Comparison of ENCODE assay signal across 12 cellular contexts in the genomic region with DNA sequence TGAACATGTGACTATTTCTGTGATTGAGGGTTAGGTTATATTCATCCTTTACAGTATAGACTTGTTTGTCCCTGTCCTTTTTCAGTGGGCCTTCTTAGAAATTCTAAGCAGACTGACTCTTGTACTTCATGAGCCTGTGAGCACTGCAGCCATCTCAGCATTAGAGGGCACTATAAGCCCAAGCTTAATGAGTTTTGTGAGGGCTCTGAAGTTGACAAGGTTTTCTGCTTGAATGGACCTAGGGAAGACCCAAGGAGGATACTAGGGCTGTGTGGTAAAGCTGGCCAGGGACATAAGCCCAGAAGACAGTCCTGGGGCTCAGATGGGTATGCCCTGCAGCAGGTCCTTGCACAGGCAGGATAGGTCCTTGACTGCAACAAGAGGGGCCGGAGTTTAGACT.
A peak's percentile ranks its signal among the peaks of the same experiment; 100 is the strongest.
DNase-seq lines count a peak whose midpoint lies in the region; ATAC-seq, FAIRE-seq and TF ChIP-seq lines count a peak whose summit lies in the region.
"Had no signal": no experiment of that assay in that cellular context is flagged by ENCODE, and none has a peak within 500 bp of the region (broad histone marks: within the 10 kb centered on the region; RNA-seq: fewer than 3 reads in every experiment).

No MANE protein-coding gene starts in this region.

- intact Hi-C loops in pancreas (cut with DNase I) (no loop called here), left lung (cut with DNase I) (no loop called here)

- TF ChIP-seq CTCF in GM06990 (IDR thresholded peaks at IDR 0.05; ENCODE audit: insufficient read depth, low read length, poor library complexity, severe bottlenecking) = peak; percentile 45
- TF ChIP-seq CTCF in keratinocyte (optimal IDR thresholded peaks at IDR 0.05 in 1 of 3, IDR thresholded peaks at IDR 0.05 in 1 of 3, conservative IDR thresholded peaks at IDR 0.05 in 1 of 3; ENCODE audit: extremely low read depth in 1 of 3, insufficient read depth in 2 of 3, low read length in 3 of 3) = peak; percentile 16 to 45 (median 34)
- TF ChIP-seq CTCF in pancreas (IDR thresholded peaks at IDR 0.05) = no peak
- no peak for TF ChIP-seq CTCF in left lung (IDR thresholded peaks at IDR 0.05)

- H3K9ac ChIP-seq in keratinocyte (ENCODE audit: control insufficient read depth, extremely low read depth, insufficient read depth, low read length) = no peak overlapping the region

- DNase-seq in GM06990 (ENCODE audit: extremely low read depth, insufficient read length) (no peak), RKO (ENCODE audit: low spot score) (peak; percentile 50), keratinocyte (ENCODE audit: low read depth, low spot score) (no peak), pancreas (no peak), left lung (no peak), HEK293T (ENCODE audit: extremely low spot score) (no peak)
- DNase-seq in stimulated activated naive CD8-positive, alpha-beta T cell treated with anti-CD3 and anti-CD28 coated beads, Interleukin-15, amount 100 ng/mL, for 72 hours = no peak
- DNase-seq: activated CD8-positive, alpha-beta T cell treated with anti-CD3 and anti-CD28 coated beads for 36 hours; activated naive CD8-positive, alpha-beta T cell treated with anti-CD3 and anti-CD28 coated beads, Interleukin-2, amount 10 ng/mL, durations not matched to agents 7 days and 5 days; dorsolateral prefrontal cortex had no signal

- CTCF ChIA-PET in HEK293T (lab: Yijun Ruan, JAX) = no interaction called here

- H3K4me3 ChIP-seq in GM06990 (replicated peaks; ENCODE audit: low read depth, low read length) (no peak overlapping the region), keratinocyte (ENCODE audit: control insufficient read depth in 2 of 3, extremely low read depth in 1 of 3, insufficient read depth in 2 of 3, low read depth in 1 of 3, low read length in 3 of 3) (no peak overlapping the region), pancreas (no peak overlapping the region), left lung (no peak overlapping the region)
- H3K4me3 ChIP-seq: dorsolateral prefrontal cortex, skin epidermis had no signal

- H3K9me3 ChIP-seq in keratinocyte (ENCODE audit: control insufficient read depth, low read depth, low read length) (no peaks in the 10 kb centered on the region), pancreas (no peaks in the 10 kb centered on the region), left lung (peaks cover 0 to 17% of the 10 kb centered on the region in 2 donors)

- H3K79me2 ChIP-seq in keratinocyte (ENCODE audit: control insufficient read depth, insufficient read depth, low read length) = no peaks in the 10 kb centered on the region

- H3K4me1 Mint-ChIP-seq in stimulated activated naive CD8-positive, alpha-beta T cell treated with anti-CD3 and anti-CD28 coated beads, Interleukin-15, amount 100 ng/mL, for 72 hours = no peaks in the 10 kb centered on the region

- H3K27me3 ChIP-seq in GM06990 (replicated peaks; ENCODE audit: control insufficient read depth, insufficient read depth, low read length) (no peaks in the 10 kb centered on the region), keratinocyte (ENCODE audit: control insufficient read depth, extremely low read depth, insufficient read depth, low read length) (no peaks in the 10 kb centered on the region), pancreas (no peaks in the 10 kb centered on the region), left lung (no peaks in the 10 kb centered on the region)
- H3K27me3 ChIP-seq: dorsolateral prefrontal cortex had no signal

- WGBS in pancreas, 2 donors = 74 to 83% methylated on average over 1 of the region's 1 CpG

- H3K9me1 ChIP-seq in keratinocyte (ENCODE audit: control insufficient read depth, extremely low read depth, insufficient read depth, low read length) = no peaks in the 10 kb centered on the region

- FAIRE-seq in keratinocyte (lab: Jason Lieb, UNC) (no peak), pancreas (lab: Jason Lieb, UNC) (no peak)

- H3K27me3 Mint-ChIP-seq in stimulated activated naive CD8-positive, alpha-beta T cell treated with anti-CD3 and anti-CD28 coated beads, Interleukin-15, amount 100 ng/mL, for 72 hours = no peaks in the 10 kb centered on the region
- H3K27me3 Mint-ChIP-seq: activated CD8-positive, alpha-beta T cell treated with anti-CD3 and anti-CD28 coated beads for 36 hours had no signal

- ATAC-seq in HG02884 (IDR thresholded peaks at IDR 0.05; ENCODE audit: unreplicated experiment) (peak; percentile 31), pancreas (no peak), left lung (no peak)
- ATAC-seq in stimulated activated naive CD8-positive, alpha-beta T cell treated with anti-CD3 and anti-CD28 coated beads, Interleukin-15, amount 100 ng/mL, for 72 hours = no peak
- ATAC-seq: activated CD8-positive, alpha-beta T cell treated with anti-CD3 and anti-CD28 coated beads for 36 hours had no signal

- dilution Hi-C loops in keratinocyte (cut with MboI; ENCODE audit: extremely low pct_ligation_motif_present, low sequenced_read_pairs) = no loop called here

- H3K4me1 ChIP-seq in keratinocyte (ENCODE audit: control insufficient read depth, extremely low read depth, insufficient read depth, low read length) = no peaks in the 10 kb centered on the region
- H3K4me1 ChIP-seq in pancreas = no peaks in the 10 kb centered on the region
- H3K4me1 ChIP-seq in left lung = no peaks in the 10 kb centered on the region

- H3K27ac ChIP-seq in keratinocyte (ENCODE audit: control insufficient read depth, insufficient read depth, low read length) = no peak overlapping the region
- H3K27ac ChIP-seq in pancreas = no peak overlapping the region
- H3K27ac ChIP-seq in left lung = no peak overlapping the region
- H3K27ac ChIP-seq: dorsolateral prefrontal cortex, skin epidermis had no signal

- H3K9me3 Mint-ChIP-seq in stimulated activated naive CD8-positive, alpha-beta T cell treated with anti-CD3 and anti-CD28 coated beads, Interleukin-15, amount 100 ng/mL, for 72 hours = peaks cover 8 to 20% of the 10 kb centered on the region in 2 donors

- H2AFZ ChIP-seq in keratinocyte (ENCODE audit: control insufficient read depth, low read length) = no peak overlapping the region

- no peak overlapping the region for H3K4me3 Mint-ChIP-seq in stimulated activated naive CD8-positive, alpha-beta T cell treated with anti-CD3 and anti-CD28 coated beads, Interleukin-15, amount 100 ng/mL, for 72 hours
- H3K4me3 Mint-ChIP-seq: activated CD8-positive, alpha-beta T cell treated with anti-CD3 and anti-CD28 coated beads for 36 hours; activated naive CD8-positive, alpha-beta T cell treated with anti-CD3 and anti-CD28 coated beads, Interleukin-2, amount 10 ng/mL, durations not matched to agents 7 days and 5 days had no signal

- no peak overlapping the region for H3K4me2 ChIP-seq in keratinocyte (ENCODE audit: control insufficient read depth, extremely low read depth, insufficient read depth, low read depth, low read length)

- H3K27ac Mint-ChIP-seq in stimulated activated naive CD8-positive, alpha-beta T cell treated with anti-CD3 and anti-CD28 coated beads, Interleukin-15, amount 100 ng/mL, for 72 hours = no peak overlapping the region
- H3K27ac Mint-ChIP-seq: activated CD8-positive, alpha-beta T cell treated with anti-CD3 and anti-CD28 coated beads for 36 hours; activated naive CD8-positive, alpha-beta T cell treated with anti-CD3 and anti-CD28 coated beads, Interleukin-2, amount 10 ng/mL, durations not matched to agents 7 days and 5 days had no signal

- H3K36me3 ChIP-seq in GM06990 (ENCODE audit: control insufficient read depth, insufficient read depth, low read length) (no peaks in the 10 kb centered on the region), keratinocyte (ENCODE audit: control insufficient read depth in 2 of 2, extremely low read depth in 1 of 2, insufficient read depth in 2 of 2, low read length in 2 of 2) (no peaks in the 10 kb centered on the region), pancreas (no peaks in the 10 kb centered on the region), left lung (no peaks in the 10 kb centered on the region)

- H4K20me1 ChIP-seq in keratinocyte (ENCODE audit: control insufficient read depth, extremely low read depth, insufficient read depth, low read length) = no peaks in the 10 kb centered on the region

- POLR2A ChIA-PET in HEK293T (lab: Yijun Ruan, JAX) = no interaction called here

TF ChIP-seq in HEK293T, 16 proteins besides CTCF, POLR2A, EP300 and RAD21:
- TF ChIP-seq BHLHE40 (IDR thresholded peaks at IDR 0.05; ENCODE audit: borderline replicate concordance) (no peak), ELF4 (IDR thresholded peaks at IDR 0.05) (no peak), TARDBP (IDR thresholded peaks at IDR 0.05) (no peak), FOXM1 (IDR thresholded peaks at IDR 0.05; ENCODE audit: borderline replicate concordance) (no peak), ARNT (IDR thresholded peaks at IDR 0.05) (no peak), L3MBTL2 (conservative IDR thresholded peaks at IDR 0.05) (no peak), FOXA1 (IDR thresholded peaks at IDR 0.05) (no peak), CTBP1 (IDR thresholded peaks at IDR 0.05; ENCODE audit: borderline replicate concordance) (no peak), ZNF384 (IDR thresholded peaks at IDR 0.05) (no peak), LEF1 (IDR thresholded peaks at IDR 0.05; ENCODE audit: borderline replicate concordance) (no peak), SP1 (IDR thresholded peaks at IDR 0.05) (no peak), SUZ12 (IDR thresholded peaks at IDR 0.05) (no peak), HDGF (IDR thresholded peaks at IDR 0.05; ENCODE audit: borderline replicate concordance) (no peak)

Comparison
In these comparisons a context has a peak if more than half of its experiments do, and no peak if none do; other contexts are left out.
1. CTCF ChIP-seq: peak in GM06990 (single experiment) and keratinocyte (3 of 3); none in pancreas (0 of 4) and left lung (0 of 2).